Comparison of ENCODE assay signal across 9 cellular contexts in genomic region chr19:6772866-6773322, GRCh38. TPM values are rescaled to one million over a fixed set of nuclear protein-coding genes. Genes with fewer than 3 reads are reported as not detected.
DNase-seq lines count a peak whose midpoint lies in the region; ATAC-seq and TF ChIP-seq lines count a peak whose summit lies in the region.
"Had no signal": no experiment of that assay in that cellular context is flagged by ENCODE, and none has a peak within 500 bp of the region (broad histone marks: within the 10 kb centered on the region; RNA-seq: fewer than 3 reads in every experiment).

No MANE protein-coding gene starts in this region.

- H3K27me3 ChIP-seq in OCI-LY3 (ENCODE audit: low read depth, low read length) (no peaks in the 10 kb centered on the region), right lobe of liver (no peaks in the 10 kb centered on the region), tibial nerve (peaks cover 0 to 23% of the 10 kb centered on the region in 2 donors), thyroid gland (no peaks in the 10 kb centered on the region)

- no peak for ATAC-seq in right lobe of liver

- H3K27ac ChIP-seq in OCI-LY3 (ENCODE audit: low read length) (peak overlapping the region; percentile 87), right lobe of liver (peak overlapping the region in 2 of 3 donors; percentile 37 to 67), tibial nerve (peak overlapping the region in 2 of 4 donors; percentile 20 to 65), thyroid gland (no peak overlapping the region)

- intact Hi-C loops in right lobe of liver (cut with DNase I) (no loop called here), thyroid gland (cut with DNase I) (loop anchor here (10.0 kb wide), 1 partner anchor 138 kb away; no protein-coding TSS in a partner anchor)

- H4K20me1 ChIP-seq in OCI-LY3 (ENCODE audit: insufficient read depth, low read length): peaks cover 39% of the 10 kb centered on the region

- no peaks in the 10 kb centered on the region for H3K27me3 Mint-ChIP-seq in activated naive CD4-positive, alpha-beta T cell treated with anti-CD3 and anti-CD28 coated beads, Interleukin-2, amount 10 ng/mL, durations not matched to agents 7 days and 5 days

- WGBS in right lobe of liver (ENCODE audit: insufficient coverage, low coverage, low lambda C conversion rate, missing lambda C conversion rate): no CpG with 5 or more reads among the region's 14 CpGs
- 63 to 65% methylated on average over 12 to 14 of the region's 14 CpGs for WGBS in tibial nerve, 2 donors
- WGBS in thyroid gland, 2 donors: 67 to 89% methylated on average over 1 to 7 of the region's 14 CpGs

- H3K9me3 ChIP-seq in OCI-LY3 (ENCODE audit: insufficient read depth, low read length) (no peaks in the 10 kb centered on the region), right lobe of liver (no peaks in the 10 kb centered on the region), tibial nerve (peaks cover 0 to 4% (median 0%) of the 10 kb centered on the region in 4 donors), thyroid gland (no peaks in the 10 kb centered on the region)

- peaks cover 52% of the 10 kb centered on the region for H3K79me2 ChIP-seq in OCI-LY3 (ENCODE audit: low read length)

- H3K9me3 Mint-ChIP-seq in activated naive CD4-positive, alpha-beta T cell treated with anti-CD3 and anti-CD28 coated beads, Interleukin-2, amount 10 ng/mL, durations not matched to agents 7 days and 5 days: peaks cover 3% of the 10 kb centered on the region

- H2AFZ ChIP-seq in OCI-LY3 (ENCODE audit: low read depth, low read length): no peak overlapping the region; the same call in 1 of the 2 replicates

- H3K27ac Mint-ChIP-seq in activated naive CD4-positive, alpha-beta T cell treated with anti-CD3 and anti-CD28 coated beads, Interleukin-2, amount 10 ng/mL, durations not matched to agents 7 days and 5 days: peak overlapping the region; percentile 92

- peaks cover 67% of the 10 kb centered on the region for H3K4me1 Mint-ChIP-seq in activated naive CD4-positive, alpha-beta T cell treated with anti-CD3 and anti-CD28 coated beads, Interleukin-2, amount 10 ng/mL, durations not matched to agents 7 days and 5 days

- CTCF ChIA-PET in activated naive CD4-positive, alpha-beta T cell treated with anti-CD3 and anti-CD28 coated beads, Interleukin-2, amount 10 ng/mL, durations not matched to agents 7 days and 5 days (lab: Charles Lee): interaction anchor here (1.0 to 2.9 kb wide), 6 partner anchors 9 to 133 kb away, joined by 3 to 17 read pairs (median 7); partner anchors contain the start of gene GPR108

- peaks cover 31% of the 10 kb centered on the region for H3K36me3 Mint-ChIP-seq in activated naive CD4-positive, alpha-beta T cell treated with anti-CD3 and anti-CD28 coated beads, Interleukin-2, amount 10 ng/mL, durations not matched to agents 7 days and 5 days

- H3K4me3 ChIP-seq in OCI-LY3 (ENCODE audit: low read length) (peak overlapping the region; percentile 88), right lobe of liver (peak overlapping the region; percentile 32 to 57 (median 36)), tibial nerve (peak overlapping the region; percentile 5 to 55 (median 37)), thyroid gland (replicated peaks in 1 of 3) (peak overlapping the region in 1 of 3 donors; percentile 2)

- H3K4me3 Mint-ChIP-seq in activated naive CD4-positive, alpha-beta T cell treated with anti-CD3 and anti-CD28 coated beads, Interleukin-2, amount 10 ng/mL, durations not matched to agents 7 days and 5 days: peak overlapping the region; percentile 97

- H3K9ac ChIP-seq in OCI-LY3 (ENCODE audit: low read length): peak overlapping the region; percentile 99

- H3K4me1 ChIP-seq in OCI-LY3 (ENCODE audit: low read length) (peaks cover 32% of the 10 kb centered on the region), right lobe of liver (peaks cover 0 to 4% (median 0%) of the 10 kb centered on the region in 4 donors), tibial nerve (peaks cover 0 to under 1% (median 0%) of the 10 kb centered on the region in 4 donors), thyroid gland (peaks cover 0 to 2% of the 10 kb centered on the region in 2 donors)

- no peak for TF ChIP-seq CTCF in OCI-LY3 (IDR thresholded peaks at IDR 0.05; ENCODE audit: low read depth, low read length)
- no peak for TF ChIP-seq CTCF in right lobe of liver (IDR thresholded peaks at IDR 0.05)
- no peak for TF ChIP-seq CTCF in tibial nerve (IDR thresholded peaks at IDR 0.05)
- TF ChIP-seq CTCF in thyroid gland (IDR thresholded peaks at IDR 0.05): no peak

- H3K36me3 ChIP-seq in OCI-LY3 (replicated peaks; ENCODE audit: low read depth, low read length) (peaks cover 21% of the 10 kb centered on the region), right lobe of liver (no peaks in the 10 kb centered on the region), tibial nerve (no peaks in the 10 kb centered on the region), thyroid gland (no peaks in the 10 kb centered on the region)

- no peak for TF ChIP-seq EP300 in tibial nerve (IDR thresholded peaks at IDR 0.05)

- TF ChIP-seq POLR2A in right lobe of liver (IDR thresholded peaks at IDR 0.05) (no peak), tibial nerve (IDR thresholded peaks at IDR 0.05) (no peak), thyroid gland (IDR thresholded peaks at IDR 0.05) (no peak)

- H3K4me2 ChIP-seq in OCI-LY3 (ENCODE audit: low read length): peak overlapping the region; percentile 82

- no peak for DNase-seq in activated naive CD4-positive, alpha-beta T cell treated with anti-CD3 and anti-CD28 coated beads, Interleukin-2, amount 10 ng/mL, durations not matched to agents 7 days and 5 days
- no peak for DNase-seq in activated naive CD4-positive, alpha-beta T cell (lab: John Stamatoyannopoulos, UW)
- DNase-seq in right lobe of liver (peak in 1 of 3 donors; percentile 51), tibial nerve (ENCODE audit: low spot score in 2 of 2) (no peak), NCI-H2196 treated with DMSO at 0.1 percent for 48 hours (lab: John Stamatoyannopoulos, UW; ENCODE audit: unreplicated experiment) (no peak), thyroid gland (no peak), NCI-H1105 treated with DMSO at 0.1 percent for 48 hours (lab: John Stamatoyannopoulos, UW) (no peak)
- DNase-seq: NCI-H446 treated with DMSO at 0.1 percent for 48 hours had no signal

RNA-seq across cellular contexts. Expression of gene VAV1, which starts 0.4 kb away (rescaled TPM):
- 1 to 10 TPM; 1.1 to 7.9 (median 3.1) TPM for total RNA-seq in right lobe of liver
- total RNA-seq in tibial nerve: 10 to 100 TPM in 1 of 4 donors, 1 to 10 TPM in 3; 4.0 to 16.2 (median 5.8) TPM
- total RNA-seq in thyroid gland: 1 to 10 TPM; 1.7 to 4.3 (median 2.6) TPM

RNA-seq across cellular contexts. Expression of gene SH2D3A, which starts 5.7 kb away (rescaled TPM):
- total RNA-seq in right lobe of liver (1 to 10 TPM in 4 of 6 experiments, under 1 TPM in 2; 0.72 to 2.3 (median 1.3) TPM), tibial nerve (1 to 10 TPM in 1 of 4 donors, under 1 TPM in 2, not detected in 1; 0.39 to 4.2 (median 0.44) TPM), thyroid gland (10 to 100 TPM; 14.1 to 27.4 (median 20.7) TPM)

RNA-seq across cellular contexts. Expression of gene TRIP10, which starts 33.4 kb away (rescaled TPM):
- 10 to 100 TPM in 2 of 6 experiments, 1 to 10 TPM in 4; 7.5 to 14.9 (median 9.3) TPM for total RNA-seq in right lobe of liver
- total RNA-seq in tibial nerve: 100 to 1,000 TPM in 3 of 4 donors, 10 to 100 TPM in 1; 96.1 to 148 (median 110) TPM
- 10 to 100 TPM; 48.9 to 65.8 (median 58.8) TPM for total RNA-seq in thyroid gland

RNA-seq across cellular contexts. Expression of gene GPR108, which starts 35.5 kb away (rescaled TPM):
- 10 to 100 TPM; 22.3 to 53.0 (median 41.3) TPM for total RNA-seq in right lobe of liver
- total RNA-seq in tibial nerve: 10 to 100 TPM; 53.4 to 79.2 (median 65.9) TPM
- total RNA-seq in thyroid gland: 100 to 1,000 TPM in 3 of 4 donors, 10 to 100 TPM in 1; 87.9 to 152 (median 116) TPM

RNA-seq across cellular contexts. Expression of gene C3, which starts 52.4 kb away (rescaled TPM):
- total RNA-seq in right lobe of liver: over 10,000 TPM; 10,569 to 17,502 (median 15,749) TPM
- total RNA-seq in tibial nerve: 1,000 to 10,000 TPM in 1 of 4 donors, 100 to 1,000 TPM in 3; 256 to 1,128 (median 733) TPM
- total RNA-seq in thyroid gland: 100 to 1,000 TPM; 126 to 631 (median 350) TPM

Comparison
In these comparisons a context has a peak if more than half of its experiments do, and no peak if none do; other contexts are left out.
1. H3K27ac ChIP-seq: peak in OCI-LY3 (single experiment) and right lobe of liver (2 of 3); none in thyroid gland (0 of 3).